Comparison of ENCODE assay signal across 7 cellular contexts in the genomic region with DNA sequence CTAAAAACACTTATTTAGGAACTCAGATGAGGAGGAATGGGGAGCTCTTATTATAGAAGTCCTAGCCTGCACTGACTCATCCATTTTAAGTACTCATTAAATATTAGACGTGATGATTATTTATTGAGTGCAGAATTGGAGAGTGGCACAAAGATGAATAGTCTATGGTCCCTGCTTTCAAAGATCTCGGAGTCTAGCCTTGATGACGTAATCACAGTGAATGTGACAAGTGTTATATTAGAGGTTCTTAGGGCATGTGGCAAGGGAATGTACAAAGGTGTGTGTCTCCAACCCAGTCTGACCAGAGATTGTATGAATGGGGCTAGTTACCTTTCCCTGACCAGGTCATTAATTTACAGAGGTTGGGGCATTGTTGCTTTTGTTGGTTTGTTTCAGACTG.
"Had no signal": no experiment of that assay in that cellular context is flagged by ENCODE, and none has a peak within 500 bp of the region (broad histone marks: within the 10 kb centered on the region; RNA-seq: fewer than 3 reads in every experiment).

No MANE protein-coding gene starts in this region.

- FAIRE-seq: H1, H54, HTR-8/SVneo had no signal

- H3K4me2 ChIP-seq: GM23338 had no signal

- DNase-seq: H9, HCEC 1CT, KG1 had no signal

- H3K4me3 ChIP-seq: GM23338 had no signal

- H2AFZ ChIP-seq: GM23338 had no signal

- ATAC-seq: GM23338 had no signal
